In the genomic region with DNA sequence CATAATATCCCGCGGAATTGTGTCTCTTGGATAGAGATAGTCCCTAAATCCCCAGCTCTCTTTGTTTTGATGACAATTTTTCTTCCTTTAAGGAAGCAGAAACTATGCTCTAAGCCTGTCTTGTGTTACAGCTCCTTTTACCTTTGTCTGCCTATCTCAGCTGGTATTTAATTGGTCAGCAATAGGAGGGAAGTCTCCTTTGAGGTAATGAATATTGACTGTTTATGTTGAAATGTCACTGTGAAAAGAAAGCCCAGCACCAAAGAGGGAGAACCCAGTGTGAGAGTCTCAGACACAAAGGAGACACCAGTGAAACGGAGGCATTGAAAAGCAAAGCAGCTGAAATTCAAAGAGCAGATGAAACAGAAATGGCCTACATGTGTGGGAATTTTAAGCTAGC, we compare ENCODE assay signal across 18 cellular contexts.
DNase-seq lines count a peak whose midpoint lies in the region; ATAC-seq, FAIRE-seq and TF ChIP-seq lines count a peak whose summit lies in the region.
"Had no signal": no experiment of that assay in that cellular context is flagged by ENCODE, and none has a peak within 500 bp of the region (broad histone marks: within the 10 kb centered on the region; RNA-seq: fewer than 3 reads in every experiment).

No MANE protein-coding gene starts in this region.

- TF ChIP-seq POLR2A in H1 (IDR thresholded peaks at IDR 0.05; ENCODE audit: control extremely low read depth in 1 of 2, low read depth in 2 of 2, low read length in 2 of 2) = no peak

- H2BK5ac ChIP-seq in H1 (ENCODE audit: low read depth, low read length) = no peak overlapping the region; the same call in 1 of the 2 replicates
- no peak overlapping the region for H2BK5ac ChIP-seq in mesendoderm (ENCODE audit: low read length)

- peaks cover 26% of the 10 kb centered on the region for H3K4me1 Mint-ChIP-seq in type B pancreatic cell (ENCODE audit: unreplicated experiment)
- H3K4me1 Mint-ChIP-seq in activated T-cell treated with anti-CD3 and anti-CD28 coated beads, Interleukin-2, amount 50 U/mL, for 4 hours (ENCODE audit: low read depth) = no peaks in the 10 kb centered on the region
- no peaks in the 10 kb centered on the region for H3K4me1 Mint-ChIP-seq in naive thymus-derived CD8-positive, alpha-beta T cell
- H3K4me1 Mint-ChIP-seq: CD8-positive, alpha-beta memory T cell had no signal

- H3K9me3 Mint-ChIP-seq in type B pancreatic cell = no peaks in the 10 kb centered on the region
- no peaks in the 10 kb centered on the region for H3K9me3 Mint-ChIP-seq in activated T-cell treated with anti-CD3 and anti-CD28 coated beads, Interleukin-2, amount 50 U/mL, for 4 hours
- no peaks in the 10 kb centered on the region for H3K9me3 Mint-ChIP-seq in naive thymus-derived CD8-positive, alpha-beta T cell

- no peak overlapping the region for H2BK20ac ChIP-seq in H1 (ENCODE audit: low read length)

- no peak overlapping the region for H2BK12ac ChIP-seq in H1 (ENCODE audit: low read depth, low read length)

- H4K20me1 ChIP-seq in H1 (replicated peaks in 1 of 2; ENCODE audit: control insufficient read depth in 1 of 2, insufficient read depth in 2 of 2, low read length in 2 of 2) = no peaks in the 10 kb centered on the region

- peaks cover 78% of the 10 kb centered on the region for H3K4me1 ChIP-seq in HUES64 (ENCODE audit: insufficient read depth, low read length)
- H3K4me1 ChIP-seq in H1 (replicated peaks in 1 of 4; ENCODE audit: control insufficient read depth in 3 of 4, insufficient read depth in 4 of 4, low read length in 3 of 4) = peaks cover 0 to 31% (median 24%) of the 10 kb centered on the region in 4 experiments; a peak in 4 of 7 replicates
- H3K4me1 ChIP-seq in mesendoderm (ENCODE audit: control insufficient read depth, low read depth, low read length) = peaks cover 7% of the 10 kb centered on the region
- H3K4me1 ChIP-seq: HAP-1 had no signal

- H3K4ac ChIP-seq in H1 (replicated peaks; ENCODE audit: insufficient read length, low read depth, low read length) (no peak overlapping the region), mesendoderm (ENCODE audit: low read depth, low read length) (no peak overlapping the region)

- H3K14ac ChIP-seq in H1 (ENCODE audit: insufficient read length) = no peak overlapping the region

- H3K27me3 Mint-ChIP-seq in type B pancreatic cell = peaks cover 31% of the 10 kb centered on the region
- H3K27me3 Mint-ChIP-seq in activated T-cell treated with anti-CD3 and anti-CD28 coated beads, Interleukin-2, amount 50 U/mL, for 4 hours (ENCODE audit: low read depth) = no peaks in the 10 kb centered on the region
- H3K27me3 Mint-ChIP-seq in naive thymus-derived CD8-positive, alpha-beta T cell = peaks cover 0 to 11% (median 2%) of the 10 kb centered on the region in 5 donors
- H3K27me3 Mint-ChIP-seq: CD8-positive, alpha-beta memory T cell had no signal

- H3K18ac ChIP-seq in H1 (ENCODE audit: extremely low read depth, low read length) (no peak overlapping the region), mesendoderm (ENCODE audit: low read length) (no peak overlapping the region)

- no peak overlapping the region for H4K91ac ChIP-seq in H1 (replicated peaks; ENCODE audit: insufficient read length, low read length)

- no peak overlapping the region for H3K4me3 ChIP-seq in HUES64 (ENCODE audit: low read length)
- peak overlapping the region in 1 of 4 experiments; percentile 26; a peak in 1 of 8 replicates for H3K4me3 ChIP-seq in H1 (ENCODE audit: extremely low read depth in 1 of 4, insufficient read depth in 2 of 4, low read depth in 3 of 4, low read length in 4 of 4)
- no peak overlapping the region for H3K4me3 ChIP-seq in mesendoderm (ENCODE audit: low read length)
- H3K4me3 ChIP-seq: HAP-1, SK-N-MC had no signal

- CTCF ChIA-PET in H1 (lab: Charles Lee; ENCODE audit: partially characterized antibody) = interaction anchor here (0.6 to 1.1 kb wide), 7 partner anchors 13 to 1659 kb away, joined by 3 to 5 read pairs (median 3); no protein-coding TSS in a partner anchor

- H3K79me2 ChIP-seq in H1 (ENCODE audit: control insufficient read depth in 1 of 2, insufficient read depth in 2 of 2, low read length in 2 of 2) (no peaks in the 10 kb centered on the region), mesendoderm (ENCODE audit: control insufficient read depth, insufficient read depth, low read length) (no peaks in the 10 kb centered on the region)

- WGBS in HUES64 = 15% methylated on average over 3 of the region's 3 CpGs
- WGBS in H1 (ENCODE audit: extremely low coverage in 1 of 2, insufficient coverage in 1 of 2, insufficient read length in 1 of 2, insufficient replicate concordance in 2 of 2, low coverage in 1 of 2, low lambda C conversion rate in 2 of 2, missing lambda C conversion rate in 1 of 2), 2 experiments = 7% methylated on average over 3 of the region's 3 CpGs; no CpG with 5 or more reads in 1 of the 2 experiments
- no CpG with 5 or more reads among the region's 3 CpGs for WGBS in mesendoderm (ENCODE audit: extremely low coverage, insufficient coverage, low lambda C conversion rate)

- no peak for TF ChIP-seq RAD21 in H1 (IDR thresholded peaks at IDR 0.05 in 1 of 2, conservative IDR thresholded peaks at IDR 0.05 in 1 of 2; ENCODE audit: low read depth in 2 of 2, low read length in 2 of 2)

- H2BK15ac ChIP-seq in H1 (ENCODE audit: low read length) (no peak overlapping the region), mesendoderm (replicated peaks; ENCODE audit: low read depth) (no peak overlapping the region)

- peaks cover 12% of the 10 kb centered on the region for H3K27me3 ChIP-seq in HUES64 (ENCODE audit: insufficient read depth, low read length)
- H3K27me3 ChIP-seq in H1 (replicated peaks in 1 of 4; ENCODE audit: control insufficient read depth in 3 of 4, extremely low read depth in 1 of 4, insufficient read depth in 3 of 4, low read length in 3 of 4) = no peaks in the 10 kb centered on the region; a peak in 2 of 7 replicates
- H3K27me3 ChIP-seq in mesendoderm (ENCODE audit: insufficient read depth, low read length, poor library complexity) = no peaks in the 10 kb centered on the region

- POLR2A ChIA-PET in H1 (lab: Charles Lee; ENCODE audit: partially characterized antibody) = interaction anchor here (1.8 kb wide), 1 partner anchor 11 kb away, joined by 6 read pairs; no protein-coding TSS in a partner anchor
- POLR2A ChIA-PET in naive thymus-derived CD8-positive, alpha-beta T cell (lab: Charles Lee) = no interaction called here

- peak overlapping the region; percentile 27 for H3K27ac Mint-ChIP-seq in type B pancreatic cell
- H3K27ac Mint-ChIP-seq in naive thymus-derived CD8-positive, alpha-beta T cell = no peak overlapping the region
- H3K27ac Mint-ChIP-seq: CD8-positive, alpha-beta memory T cell had no signal

- ATAC-seq in activated T-cell treated with anti-CD3 and anti-CD28 coated beads, Interleukin-2, amount 50 U/mL, for 4 hours = no peak
- ATAC-seq in naive thymus-derived CD8-positive, alpha-beta T cell = no peak

- H3K4me3 Mint-ChIP-seq in type B pancreatic cell = peak overlapping the region; percentile 17
- H3K4me3 Mint-ChIP-seq in activated T-cell treated with anti-CD3 and anti-CD28 coated beads, Interleukin-2, amount 50 U/mL, for 4 hours = no peak overlapping the region
- no peak overlapping the region for H3K4me3 Mint-ChIP-seq in naive thymus-derived CD8-positive, alpha-beta T cell
- H3K4me3 Mint-ChIP-seq: CD8-positive, alpha-beta memory T cell had no signal

- H3K23ac ChIP-seq in H1 (ENCODE audit: insufficient read length) (no peak overlapping the region), mesendoderm (ENCODE audit: low read length) (no peak overlapping the region)

- H3K79me1 ChIP-seq in H1 (ENCODE audit: low read depth, low read length) = no peaks in the 10 kb centered on the region
- H3K79me1 ChIP-seq in mesendoderm (ENCODE audit: low read length) = no peaks in the 10 kb centered on the region

- peak overlapping the region; percentile 44 to 70 for H3K4me2 ChIP-seq in H1 (ENCODE audit: insufficient read depth in 1 of 2, low read depth in 2 of 2, low read length in 2 of 2)
- no peak overlapping the region for H3K4me2 ChIP-seq in mesendoderm (ENCODE audit: low read length)

- no peaks in the 10 kb centered on the region for H3K36me3 ChIP-seq in HUES64 (ENCODE audit: insufficient read depth, low read length)
- H3K36me3 ChIP-seq in H1 (ENCODE audit: control insufficient read depth in 2 of 4, insufficient read depth in 4 of 4, low read length in 3 of 4) = no peaks in the 10 kb centered on the region
- H3K36me3 ChIP-seq in mesendoderm (ENCODE audit: control insufficient read depth, insufficient read depth, low read length) = no peaks in the 10 kb centered on the region
- H3K36me3 ChIP-seq: HAP-1 had no signal

- H3K9ac ChIP-seq in HUES64 (ENCODE audit: low read depth, low read length) (no peak overlapping the region), H1 (replicated peaks in 1 of 4; ENCODE audit: extremely low read depth in 1 of 4, low read depth in 3 of 4, low read length in 3 of 4) (no peak overlapping the region), mesendoderm (ENCODE audit: low read length) (no peak overlapping the region)

- H3K9me3 ChIP-seq in HUES64 (ENCODE audit: insufficient read depth, low read depth, low read length) = no peaks in the 10 kb centered on the region
- no peaks in the 10 kb centered on the region for H3K9me3 ChIP-seq in H1 (ENCODE audit: insufficient read depth in 2 of 2, low read depth in 1 of 2, low read length in 1 of 2)
- H3K9me3 ChIP-seq: HAP-1 had no signal

- no peak overlapping the region for H3K56ac ChIP-seq in H1 (replicated peaks; ENCODE audit: insufficient read length, low read depth, low read length)
- H3K56ac ChIP-seq in mesendoderm (ENCODE audit: low read length) = peak overlapping the region; percentile 46

- H2BK120ac ChIP-seq in H1 (replicated peaks; ENCODE audit: low read depth, low read length) = no peak overlapping the region
- no peak overlapping the region for H2BK120ac ChIP-seq in mesendoderm (ENCODE audit: low read depth, low read length)

- H4K5ac ChIP-seq in H1 (ENCODE audit: insufficient read length, low read depth, low read length) (no peak overlapping the region), mesendoderm (ENCODE audit: low read length) (no peak overlapping the region)

- H2AK5ac ChIP-seq in H1 (ENCODE audit: low read depth, low read length) (no peak overlapping the region), mesendoderm (ENCODE audit: low read length) (no peak overlapping the region)

- FAIRE-seq in H1 (lab: Jason Lieb, UNC) = peak; percentile 63

- H3K36me3 Mint-ChIP-seq in type B pancreatic cell = no peaks in the 10 kb centered on the region
- no peaks in the 10 kb centered on the region for H3K36me3 Mint-ChIP-seq in activated T-cell treated with anti-CD3 and anti-CD28 coated beads, Interleukin-2, amount 50 U/mL, for 4 hours (ENCODE audit: insufficient read depth)
- H3K36me3 Mint-ChIP-seq in naive thymus-derived CD8-positive, alpha-beta T cell = no peaks in the 10 kb centered on the region
- H3K36me3 Mint-ChIP-seq: CD8-positive, alpha-beta memory T cell had no signal

- H3K27ac ChIP-seq in HUES64 (ENCODE audit: low read depth, low read length) (peak overlapping the region; percentile 40; the same call in 1 of the 2 replicates), H1 (ENCODE audit: low read depth, low read length) (no peak overlapping the region), mesendoderm (ENCODE audit: low read depth, low read length) (no peak overlapping the region)
- H3K27ac ChIP-seq: SK-N-MC had no signal

- H4K8ac ChIP-seq in H1 (ENCODE audit: extremely low read depth, insufficient read depth, low read length) (no peak overlapping the region), mesendoderm (ENCODE audit: low read depth, low read length) (no peak overlapping the region)

- no peak for TF ChIP-seq EP300 in H1 (IDR thresholded peaks at IDR 0.05; ENCODE audit: borderline replicate concordance in 1 of 2, low read depth in 2 of 2, low read length in 2 of 2)

- no peak overlapping the region for H2AFZ ChIP-seq in H1 (ENCODE audit: low read length)

- no peak for TF ChIP-seq CTCF in H1 (IDR thresholded peaks at IDR 0.05; ENCODE audit: control extremely low read depth in 1 of 3, insufficient read depth in 1 of 3, low read depth in 1 of 3, low read length in 3 of 3)
- no peak for TF ChIP-seq CTCF in type B pancreatic cell (conservative IDR thresholded peaks at IDR 0.05)

- no peak for DNase-seq in H1 (ENCODE audit: low read depth in 1 of 2, low spot score in 2 of 2)
- peak; percentile 8 for DNase-seq in mesendoderm
- no peak for DNase-seq in type B pancreatic cell (ENCODE audit: extremely low spot score, unreplicated experiment)
- no peak for DNase-seq in activated T-cell treated with anti-CD3 and anti-CD28 coated beads, Interleukin-2, amount 50 U/mL, for 4 hours
- no peak for DNase-seq in naive thymus-derived CD8-positive, alpha-beta T cell
- no peak for DNase-seq in epidermal melanocyte (ENCODE audit: insufficient read length, low spot score)
- DNase-seq: ACHN; C1 segment of cervical spinal cord; CD8-positive, alpha-beta memory T cell; DMS79 treated with DMSO at 0.1 percent for 48 hours; IMR-90; NCI-H187 treated with DMSO at 0.1 percent for 48 hours; NCI-H2171 treated with DMSO at 0.1 percent for 48 hours; NCI-H748 treated with DMSO at 0.1 percent for 48 hours; SHP77 had no signal

- H3K23me2 ChIP-seq in H1 (ENCODE audit: low read depth, low read length) = no peaks in the 10 kb centered on the region
